22 cellular contexts compared by ENCODE assay signal in genomic region chr2:223487447-223487846, GRCh38.
"Had no signal": no experiment of that assay in that cellular context is flagged by ENCODE, and none has a peak within 500 bp of the region (broad histone marks: within the 10 kb centered on the region; RNA-seq: fewer than 3 reads in every experiment).

No MANE protein-coding gene starts in this region.

- H3K9me3 ChIP-seq: transverse colon had no signal

- ATAC-seq: heart right ventricle; naive thymus-derived CD8-positive, alpha-beta T cell; sciatic nerve; stimulated activated naive B cell treated with anti-CD40 and anti-IgM and Interleukin-4, amounts not matched to agents 10 μg/mL and 1 μg/mL and 100 μg/mL, for 72 hours; T-helper 17 cell had no signal

- H3K4me3 Mint-ChIP-seq: activated naive CD4-positive, alpha-beta T cell treated with anti-CD3 and anti-CD28 coated beads for 36 hours; activated naive CD8-positive, alpha-beta T cell treated with anti-CD3 and anti-CD28 coated beads, Interleukin-2, amount 10 ng/mL, durations not matched to agents 7 days and 5 days; mesothelial cell of epicardium; naive thymus-derived CD8-positive, alpha-beta T cell; neural progenitor cell; stimulated activated naive B cell treated with anti-CD40 and anti-IgM and Interleukin-4, amounts not matched to agents 10 μg/mL and 1 μg/mL and 100 μg/mL, for 72 hours; T-helper 17 cell had no signal

- H3K9me3 Mint-ChIP-seq: activated naive CD8-positive, alpha-beta T cell treated with anti-CD3 and anti-CD28 coated beads, Interleukin-2, amount 10 ng/mL, durations not matched to agents 7 days and 5 days had no signal

- H3K27ac Mint-ChIP-seq: activated naive CD4-positive, alpha-beta T cell treated with anti-CD3 and anti-CD28 coated beads for 36 hours; activated naive CD8-positive, alpha-beta T cell treated with anti-CD3 and anti-CD28 coated beads, Interleukin-2, amount 10 ng/mL, durations not matched to agents 7 days and 5 days; mesothelial cell of epicardium; naive thymus-derived CD8-positive, alpha-beta T cell; neural progenitor cell; stimulated activated naive B cell treated with anti-CD40 and anti-IgM and Interleukin-4, amounts not matched to agents 10 μg/mL and 1 μg/mL and 100 μg/mL, for 72 hours; T-helper 17 cell had no signal

- H3K9ac ChIP-seq: neural progenitor cell had no signal

- DNase-seq: activated CD4-positive, alpha-beta T cell treated with anti-CD3 and anti-CD28 coated beads for 4 hours; activated CD4-positive, alpha-beta T cell treated with anti-CD3 and anti-CD28 coated beads, Interleukin-2, amount 50 U/mL, for 48 hours; activated CD4-positive, CD25-positive, alpha-beta regulatory T cell; activated effector memory CD4-positive, alpha-beta T cell treated with Interleukin-2 at 50 U/mL for 16 hours; activated naive CD4-positive, alpha-beta T cell treated with anti-CD3 and anti-CD28 coated beads for 36 hours; activated naive CD8-positive, alpha-beta T cell treated with anti-CD3 and anti-CD28 coated beads, Interleukin-2, amount 10 ng/mL, durations not matched to agents 7 days and 5 days; activated T-cell treated with anti-CD3 and anti-CD28 coated beads, Interleukin-2, amount 50 U/mL, for 48 hours; amygdala; cortex of kidney; heart right ventricle; left ventricle myocardium inferior; naive thymus-derived CD8-positive, alpha-beta T cell; posterior cingulate gyrus; stimulated activated CD4-positive, alpha-beta T cell treated with anti-CD3 and anti-CD28 coated beads, Interleukin-2, amount 100 ng/mL, for 48 hours; stimulated activated CD8-positive, alpha-beta memory T cell treated with anti-CD3 and anti-CD28 coated beads, Interleukin-4, amount 100 ng/mL, for 48 hours; stimulated activated naive B cell treated with anti-CD40 and anti-IgM and Interleukin-4, amounts not matched to agents 10 μg/mL and 1 μg/mL and 100 μg/mL, for 72 hours; T-helper 17 cell; transverse colon had no signal

- H3K27me3 ChIP-seq: heart right ventricle, neural progenitor cell, transverse colon had no signal

- H3K4me1 ChIP-seq: heart right ventricle, left ventricle myocardium inferior, neural progenitor cell, transverse colon had no signal

- H3K27ac ChIP-seq: heart right ventricle, left ventricle myocardium inferior, neural progenitor cell, transverse colon had no signal

- H3K4me3 ChIP-seq: heart right ventricle, left ventricle myocardium inferior, neural progenitor cell, transverse colon had no signal

- H3K27me3 Mint-ChIP-seq: activated naive CD8-positive, alpha-beta T cell treated with anti-CD3 and anti-CD28 coated beads, Interleukin-2, amount 10 ng/mL, durations not matched to agents 7 days and 5 days; stimulated activated naive B cell treated with anti-CD40 and anti-IgM and Interleukin-4, amounts not matched to agents 10 μg/mL and 1 μg/mL and 100 μg/mL, for 72 hours; T-helper 17 cell had no signal

- H3K4me1 Mint-ChIP-seq: activated naive CD8-positive, alpha-beta T cell treated with anti-CD3 and anti-CD28 coated beads, Interleukin-2, amount 10 ng/mL, durations not matched to agents 7 days and 5 days; naive thymus-derived CD8-positive, alpha-beta T cell; stimulated activated naive B cell treated with anti-CD40 and anti-IgM and Interleukin-4, amounts not matched to agents 10 μg/mL and 1 μg/mL and 100 μg/mL, for 72 hours; T-helper 17 cell had no signal

- H3K36me3 Mint-ChIP-seq: activated naive CD8-positive, alpha-beta T cell treated with anti-CD3 and anti-CD28 coated beads, Interleukin-2, amount 10 ng/mL, durations not matched to agents 7 days and 5 days; naive thymus-derived CD8-positive, alpha-beta T cell; neural progenitor cell; stimulated activated naive B cell treated with anti-CD40 and anti-IgM and Interleukin-4, amounts not matched to agents 10 μg/mL and 1 μg/mL and 100 μg/mL, for 72 hours had no signal

- FAIRE-seq: endometrium had no signal

- H3K36me3 ChIP-seq: heart right ventricle, left ventricle myocardium inferior, neural progenitor cell, transverse colon had no signal

- H2AFZ ChIP-seq: neural progenitor cell had no signal

- H3K4me2 ChIP-seq: neural progenitor cell had no signal
